ENCODE assay signal across 15 cellular contexts in genomic region chr22:43798492-43798891, GRCh38. TPM values are rescaled to one million over a fixed set of nuclear protein-coding genes. Genes with fewer than 3 reads are reported as not detected.
A peak's percentile ranks its signal among the peaks of the same experiment; 100 is the strongest.
DNase-seq lines count a peak whose midpoint lies in the region; ATAC-seq and TF ChIP-seq lines count a peak whose summit lies in the region.
"Had no signal": no experiment of that assay in that cellular context is flagged by ENCODE, and none has a peak within 500 bp of the region (broad histone marks: within the 10 kb centered on the region; RNA-seq: fewer than 3 reads in every experiment).

No MANE protein-coding gene starts in this region.

- peak; percentile 49 for DNase-seq in GM10266 (ENCODE audit: extremely low spot score)
- DNase-seq in GM19240 (ENCODE audit: insufficient read length, low spot score) = peak; percentile 13
- peak; percentile 62 for DNase-seq in esophagus muscularis mucosa (ENCODE audit: extremely low spot score)
- DNase-seq in suprapubic skin (ENCODE audit: low spot score in 2 of 2) = no peak
- no peak for DNase-seq in NK-92 treated with Interleukin-12 subunit alpha and Interleukin-12 subunit beta, amount 100 ng/mL, for 24 hours (lab: John Stamatoyannopoulos, UW)
- DNase-seq: activated gamma-delta T cell, DMS79, left lung, MM.1S, spleen, substantia nigra had no signal

- H3K27me3 ChIP-seq in esophagus muscularis mucosa (no peaks in the 10 kb centered on the region), suprapubic skin (no peaks in the 10 kb centered on the region)
- H3K27me3 ChIP-seq: left lung had no signal

- H3K9me3 ChIP-seq in esophagus muscularis mucosa (peaks cover 0 to 13% (median 10%) of the 10 kb centered on the region in 4 donors), suprapubic skin (peaks cover 14% of the 10 kb centered on the region)

- H3K4me3 ChIP-seq in esophagus muscularis mucosa (no peak overlapping the region), suprapubic skin (no peak overlapping the region)
- H3K4me3 ChIP-seq: left lung, spleen had no signal

- ATAC-seq in HG03342 (IDR thresholded peaks at IDR 0.05; ENCODE audit: unreplicated experiment) (peak; percentile 81), HG03439 (IDR thresholded peaks at IDR 0.05; ENCODE audit: unreplicated experiment) (no peak), GM18511 (IDR thresholded peaks at IDR 0.05; ENCODE audit: unreplicated experiment) (no peak)
- ATAC-seq: left lung had no signal

- no peaks in the 10 kb centered on the region for H3K36me3 ChIP-seq in esophagus muscularis mucosa
- H3K36me3 ChIP-seq in suprapubic skin = no peaks in the 10 kb centered on the region
- H3K36me3 ChIP-seq: left lung, spleen had no signal

- TF ChIP-seq EP300 in esophagus muscularis mucosa (IDR thresholded peaks at IDR 0.05) = no peak
- no peak for TF ChIP-seq EP300 in suprapubic skin (IDR thresholded peaks at IDR 0.05)

- intact Hi-C loops in esophagus muscularis mucosa (cut with DNase I) = no loop called here

- TF ChIP-seq POLR2A in esophagus muscularis mucosa (IDR thresholded peaks at IDR 0.05; ENCODE audit: low read depth) = no peak
- TF ChIP-seq POLR2A in suprapubic skin (IDR thresholded peaks at IDR 0.05) = no peak

- TF ChIP-seq CTCF in GM10266 (IDR thresholded peaks at IDR 0.05; ENCODE audit: control insufficient read depth, insufficient read depth, low read depth, missing control alignments) (no peak), esophagus muscularis mucosa (IDR thresholded peaks at IDR 0.05) (no peak), suprapubic skin (IDR thresholded peaks at IDR 0.05) (no peak)

- 90% methylated on average over 5 of the region's 5 CpGs for WGBS in esophagus muscularis mucosa
- 89% methylated on average over 5 of the region's 5 CpGs for WGBS in suprapubic skin

- no peak overlapping the region for H3K27ac ChIP-seq in esophagus muscularis mucosa (replicated peaks in 1 of 4)
- H3K27ac ChIP-seq in suprapubic skin = no peak overlapping the region
- H3K27ac ChIP-seq: left lung, spleen had no signal

- H3K4me1 ChIP-seq in esophagus muscularis mucosa = peaks cover 0 to 8% (median 6%) of the 10 kb centered on the region in 4 donors
- H3K4me1 ChIP-seq in suprapubic skin = no peaks in the 10 kb centered on the region
- H3K4me1 ChIP-seq: left lung, spleen had no signal

RNA-seq across cellular contexts. Expression of gene EFCAB6, which starts 13.6 kb away (rescaled TPM):
- 1 to 10 TPM; 1.2 to 4.0 (median 3.0) TPM for total RNA-seq in esophagus muscularis mucosa
- total RNA-seq in suprapubic skin = 1 to 10 TPM; 1.9 to 4.9 (median 2.9) TPM
- total RNA-seq: HT1080 had no signal

Comparison
In these comparisons a context has a peak if more than half of its experiments do, and no peak if none do; other contexts are left out.
1. DNase-seq: peak in GM10266 (single experiment), GM19240 (single experiment) and esophagus muscularis mucosa (single experiment); none in suprapubic skin (0 of 2) and NK-92 treated with Interleukin-12 subunit alpha and Interleukin-12 subunit beta, amount 100 ng/mL, for 24 hours (single experiment).